9 cellular contexts compared by ENCODE assay signal in the genomic region with DNA sequence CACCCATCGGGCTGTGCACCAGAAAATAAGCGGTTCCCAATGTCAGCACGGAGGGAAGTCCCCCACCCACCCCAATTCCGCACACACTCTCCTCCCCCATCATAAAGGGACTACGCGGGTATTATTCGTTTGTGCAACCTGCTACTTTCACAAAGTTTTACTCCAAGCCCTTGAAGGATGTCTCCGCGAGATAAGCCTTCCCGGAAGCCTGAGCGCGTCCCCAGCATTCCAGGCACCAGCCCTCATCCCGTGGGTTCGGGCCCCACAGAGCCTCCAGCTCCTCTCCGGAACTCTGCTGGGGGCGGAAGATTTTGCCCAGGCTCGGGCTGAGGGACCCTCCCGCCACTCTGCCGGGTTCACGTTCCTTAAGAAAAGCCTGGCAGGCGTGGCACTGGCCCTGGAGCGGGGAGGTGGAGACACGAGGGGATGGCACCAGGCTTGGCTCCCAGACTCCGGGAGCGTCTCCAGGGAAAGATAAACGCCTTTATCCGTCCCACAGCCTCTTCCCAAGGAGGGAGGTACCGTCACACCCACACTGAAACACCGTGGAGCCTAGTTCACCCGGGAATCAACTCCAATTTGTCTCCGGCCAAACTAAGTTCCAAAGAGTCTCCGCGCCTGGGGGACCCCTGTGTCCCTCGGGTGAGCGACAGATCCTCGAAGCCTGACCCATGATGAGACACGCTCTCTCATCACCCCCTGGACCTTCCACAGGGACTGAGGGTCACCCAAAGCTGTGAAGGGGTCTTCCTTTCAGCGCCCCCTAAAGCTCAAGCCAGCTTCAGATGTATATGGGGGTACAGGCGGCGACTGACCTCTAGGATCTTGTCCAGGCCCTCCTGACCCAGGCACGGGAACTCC. TPM values are rescaled to one million over a fixed set of nuclear protein-coding genes. Genes with fewer than 3 reads are reported as not detected.
A peak's percentile ranks its signal among the peaks of the same experiment; 100 is the strongest.
DNase-seq lines count a peak whose midpoint lies in the region; ATAC-seq, FAIRE-seq and TF ChIP-seq lines count a peak whose summit lies in the region.
"Had no signal": no experiment of that assay in that cellular context is flagged by ENCODE, and none has a peak within 500 bp of the region (broad histone marks: within the 10 kb centered on the region; RNA-seq: fewer than 3 reads in every experiment).

No MANE protein-coding gene starts in this region.

- no peaks in the 10 kb centered on the region for H3K9me3 Mint-ChIP-seq in activated T-helper 1 cell treated with anti-CD3 and anti-CD28 coated beads, Interleukin-12 subunit alpha, Interleukin-12 subunit beta, Interleukin-2, Interleukin-4 antibody, amounts not matched to agents 30 ng/mL and 10 ng/mL and 1 ng/mL, durations not matched to agents 14 hours and 24 hours and 36 hours

- H3K79me1 ChIP-seq in mesendoderm (ENCODE audit: low read length) = peaks cover 23% of the 10 kb centered on the region

- TF ChIP-seq CTCF in MM.1S (IDR thresholded peaks at IDR 0.05; ENCODE audit: low read length) = no peak

- peak overlapping the region; percentile 2 for H3K23ac ChIP-seq in mesendoderm (ENCODE audit: low read length)

- no peak overlapping the region for H2BK15ac ChIP-seq in mesendoderm (replicated peaks; ENCODE audit: low read depth)

- no peak overlapping the region for H3K4ac ChIP-seq in mesendoderm (ENCODE audit: low read depth, low read length)

- H3K9ac ChIP-seq in mesendoderm (ENCODE audit: low read length) (peak overlapping the region; percentile 70), MM.1S (ENCODE audit: low read length) (no peak overlapping the region)

- no peaks in the 10 kb centered on the region for H3K36me3 ChIP-seq in mesendoderm (ENCODE audit: control insufficient read depth, insufficient read depth, low read length)
- H3K36me3 ChIP-seq in MM.1S (replicated peaks; ENCODE audit: insufficient read depth, low read length) = no peaks in the 10 kb centered on the region

- H3K27me3 Mint-ChIP-seq in activated T-helper 1 cell treated with anti-CD3 and anti-CD28 coated beads, Interleukin-12 subunit alpha, Interleukin-12 subunit beta, Interleukin-2, Interleukin-4 antibody, amounts not matched to agents 30 ng/mL and 10 ng/mL and 1 ng/mL, durations not matched to agents 14 hours and 24 hours and 36 hours (ENCODE audit: insufficient read depth) = no peaks in the 10 kb centered on the region

- H3K4me1 Mint-ChIP-seq in activated T-helper 1 cell treated with anti-CD3 and anti-CD28 coated beads, Interleukin-12 subunit alpha, Interleukin-12 subunit beta, Interleukin-2, Interleukin-4 antibody, amounts not matched to agents 30 ng/mL and 10 ng/mL and 1 ng/mL, durations not matched to agents 14 hours and 24 hours and 36 hours (ENCODE audit: low read depth) = peaks cover 63% of the 10 kb centered on the region

- peaks cover 32% of the 10 kb centered on the region for H3K79me2 ChIP-seq in mesendoderm (ENCODE audit: control insufficient read depth, insufficient read depth, low read length)
- H3K79me2 ChIP-seq in MM.1S (ENCODE audit: low read length) = no peaks in the 10 kb centered on the region

- H2AK5ac ChIP-seq in mesendoderm (ENCODE audit: low read length) = no peak overlapping the region

- H3K27me3 ChIP-seq in mesendoderm (ENCODE audit: insufficient read depth, low read length, poor library complexity) (no peaks in the 10 kb centered on the region), MM.1S (replicated peaks; ENCODE audit: insufficient read depth, low read length) (no peaks in the 10 kb centered on the region)

- H3K4me2 ChIP-seq in mesendoderm (ENCODE audit: low read length) (peak overlapping the region; percentile 43), MM.1S (ENCODE audit: low read depth, low read length) (no peak overlapping the region; the same call in 1 of the 2 replicates)

- H3K4me3 ChIP-seq in mesendoderm (ENCODE audit: low read length) (peak overlapping the region; percentile 64), MM.1S (ENCODE audit: low read length) (no peak overlapping the region)

- no peaks in the 10 kb centered on the region for H3K9me3 ChIP-seq in MM.1S (replicated peaks; ENCODE audit: insufficient read depth, low read length)

- H3K4me3 Mint-ChIP-seq in activated T-helper 1 cell treated with anti-CD3 and anti-CD28 coated beads, Interleukin-12 subunit alpha, Interleukin-12 subunit beta, Interleukin-2, Interleukin-4 antibody, amounts not matched to agents 30 ng/mL and 10 ng/mL and 1 ng/mL, durations not matched to agents 14 hours and 24 hours and 36 hours = peak overlapping the region; percentile 88

- peaks cover 31% of the 10 kb centered on the region for H3K4me1 ChIP-seq in mesendoderm (ENCODE audit: control insufficient read depth, low read depth, low read length)
- H3K4me1 ChIP-seq in MM.1S (ENCODE audit: low read length) = no peaks in the 10 kb centered on the region

- no peaks in the 10 kb centered on the region for H4K20me1 ChIP-seq in MM.1S (ENCODE audit: insufficient read depth, low read length)

- H3K27ac ChIP-seq in mesendoderm (ENCODE audit: low read depth, low read length) (no peak overlapping the region), MM.1S (ENCODE audit: low read length) (no peak overlapping the region)

- H3K36me3 Mint-ChIP-seq in activated T-helper 1 cell treated with anti-CD3 and anti-CD28 coated beads, Interleukin-12 subunit alpha, Interleukin-12 subunit beta, Interleukin-2, Interleukin-4 antibody, amounts not matched to agents 30 ng/mL and 10 ng/mL and 1 ng/mL, durations not matched to agents 14 hours and 24 hours and 36 hours (ENCODE audit: low read depth) = peaks cover 38% of the 10 kb centered on the region

- no peak overlapping the region for H4K5ac ChIP-seq in mesendoderm (ENCODE audit: low read length)

- ATAC-seq in GM21576 (IDR thresholded peaks at IDR 0.05; ENCODE audit: unreplicated experiment) (no peak), HG03520 (IDR thresholded peaks at IDR 0.05; ENCODE audit: unreplicated experiment) (no peak)

- no peaks in the 10 kb centered on the region for H3K9me2 ChIP-seq in MM.1S (replicated peaks; ENCODE audit: insufficient read depth, low read length)

- no peak for FAIRE-seq in HTR-8/SVneo (lab: Jason Lieb, UNC)
- FAIRE-seq: colon had no signal

- H3K27ac Mint-ChIP-seq in activated T-helper 1 cell treated with anti-CD3 and anti-CD28 coated beads, Interleukin-12 subunit alpha, Interleukin-12 subunit beta, Interleukin-2, Interleukin-4 antibody, amounts not matched to agents 30 ng/mL and 10 ng/mL and 1 ng/mL, durations not matched to agents 14 hours and 24 hours and 36 hours = peak overlapping the region; percentile 94

- no peak overlapping the region for H4K8ac ChIP-seq in mesendoderm (ENCODE audit: low read depth, low read length)

- in situ Hi-C loops in KBM-7 (cut with MboI; ENCODE audit: low pct_unique_long_range_greater_than_20kb, low sequenced_read_pairs) = no loop called here

- intact Hi-C loops in activated T-helper 1 cell treated with anti-CD3 and anti-CD28 coated beads, Interleukin-12 subunit alpha, Interleukin-12 subunit beta, Interleukin-2, Interleukin-4 antibody, amounts not matched to agents 30 ng/mL and 10 ng/mL and 1 ng/mL, durations not matched to agents 14 hours and 24 hours and 36 hours (cut with micrococcal nuclease) = loop anchor here (2.0 to 5.0 kb wide), 2 partner anchors 26 to 1844 kb away; partner anchors contain the start of genes NFYA and OARD1

- H3K56ac ChIP-seq in mesendoderm (ENCODE audit: low read length) = peak overlapping the region; percentile 91

- no peak overlapping the region for H2BK120ac ChIP-seq in mesendoderm (ENCODE audit: low read depth, low read length)

- no peaks in the 10 kb centered on the region for H3F3A ChIP-seq in MM.1S (ENCODE audit: insufficient read depth, low read length)

- DNase-seq in KBM-7 = peak; percentile 45
- no peak for DNase-seq in activated T-helper 1 cell treated with anti-CD3 and anti-CD28 coated beads, Interleukin-12 subunit alpha, Interleukin-12 subunit beta, Interleukin-2, Interleukin-4 antibody, amounts not matched to agents 30 ng/mL and 10 ng/mL and 1 ng/mL, durations not matched to agents 14 hours and 24 hours and 36 hours (ENCODE audit: low spot score)
- DNase-seq in mesendoderm = no peak
- peak; percentile 70 for DNase-seq in stimulated activated CD8-positive, alpha-beta memory T cell treated with anti-CD3 and anti-CD28 coated beads, Interleukin-4, amount 100 ng/mL, for 48 hours
- no peak for DNase-seq in MM.1S
- no peak for DNase-seq in HTR-8/SVneo (ENCODE audit: insufficient read length, low spot score)

- H2BK5ac ChIP-seq in mesendoderm (ENCODE audit: low read length) = no peak overlapping the region

- peak overlapping the region; percentile 8 for H3K18ac ChIP-seq in mesendoderm (ENCODE audit: low read length)

- H2AFZ ChIP-seq in MM.1S (ENCODE audit: low read length) = no peak overlapping the region

- no CpG with 5 or more reads among the region's 41 CpGs for WGBS in mesendoderm (ENCODE audit: extremely low coverage, insufficient coverage, low lambda C conversion rate)

RNA-seq across cellular contexts. Expression of gene KCNK5, which starts 0.9 kb away (rescaled TPM):
- 36.7 and 38.7 TPM in 2 replicates for total RNA-seq in activated T-helper 1 cell treated with anti-CD3 and anti-CD28 coated beads, Interleukin-12 subunit alpha, Interleukin-12 subunit beta, Interleukin-2, Interleukin-4 antibody, amounts not matched to agents 30 ng/mL and 10 ng/mL and 1 ng/mL, durations not matched to agents 14 hours and 24 hours and 36 hours
- polyA plus RNA-seq in mesendoderm (2013, experiment 1 of 2) = 8.2 TPM
- polyA plus RNA-seq in mesendoderm (2013, experiment 2 of 2) = 8.3 TPM

Comparison
In these comparisons a context has a peak if more than half of its experiments do, and no peak if none do; other contexts are left out.
1. DNase-seq: peak in KBM-7 (single experiment) and stimulated activated CD8-positive, alpha-beta memory T cell treated with anti-CD3 and anti-CD28 coated beads, Interleukin-4, amount 100 ng/mL, for 48 hours (single experiment); none in activated T-helper 1 cell treated with anti-CD3 and anti-CD28 coated beads, Interleukin-12 subunit alpha, Interleukin-12 subunit beta, Interleukin-2, Interleukin-4 antibody, amounts not matched to agents 30 ng/mL and 10 ng/mL and 1 ng/mL, durations not matched to agents 14 hours and 24 hours and 36 hours (single experiment), mesendoderm (single experiment), MM.1S (single experiment) and HTR-8/SVneo (single experiment).